In the genomic region with DNA sequence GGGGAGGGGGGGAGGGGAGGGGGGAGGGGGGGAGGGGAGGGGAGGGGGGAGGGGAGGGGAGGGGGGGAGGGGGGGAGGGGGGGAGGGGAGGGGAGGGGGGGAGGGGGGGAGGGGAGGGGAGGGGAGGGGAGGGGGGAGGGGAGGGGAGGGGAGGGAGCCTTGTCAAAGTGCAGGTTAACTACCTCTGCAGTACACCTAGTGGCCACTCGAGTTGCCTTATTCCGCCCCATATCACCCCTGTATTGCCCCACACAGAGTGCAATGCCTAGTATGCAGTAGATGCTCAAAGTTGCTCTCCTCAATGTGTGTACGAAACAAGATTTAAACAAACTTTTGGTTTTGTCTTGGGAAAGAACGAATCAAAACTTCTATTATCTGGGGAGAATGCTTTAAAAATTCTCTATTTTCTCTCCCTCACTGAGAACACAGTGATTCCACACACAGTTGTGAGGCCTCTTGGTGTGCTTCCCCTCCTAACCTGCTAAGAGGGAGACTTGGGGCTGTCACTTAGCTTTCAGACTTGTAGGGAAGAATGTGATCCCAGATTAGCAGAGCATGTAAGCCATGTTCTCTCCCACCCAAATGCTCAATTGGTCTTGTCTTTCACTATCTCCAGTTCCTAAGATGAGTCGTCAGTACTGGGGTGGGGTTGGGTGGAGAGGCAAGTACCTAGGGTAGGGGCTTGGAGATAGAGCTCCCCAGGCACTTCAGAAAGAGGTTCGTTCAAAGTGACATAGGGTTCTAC, we compare ENCODE assay signal across 14 cellular contexts.
DNase-seq lines count a peak whose midpoint lies in the region; ATAC-seq and TF ChIP-seq lines count a peak whose summit lies in the region.
"Had no signal": no experiment of that assay in that cellular context is flagged by ENCODE, and none has a peak within 500 bp of the region (broad histone marks: within the 10 kb centered on the region; RNA-seq: fewer than 3 reads in every experiment).

No MANE protein-coding gene starts in this region.

- no peaks in the 10 kb centered on the region for H3K79me2 ChIP-seq in H9 (ENCODE audit: insufficient read depth, low read length)

- no peak overlapping the region for H3K4me3 Mint-ChIP-seq in H9
- H3K4me3 Mint-ChIP-seq in memory B cell = no peak overlapping the region
- H3K4me3 Mint-ChIP-seq: activated B cell treated with CpG ODN at 0.5 μM for 24 hours; CD8-positive, alpha-beta memory T cell had no signal

- H3K56ac ChIP-seq in H9 (ENCODE audit: insufficient read length, low read depth, low read length) = no peak overlapping the region

- no peak overlapping the region for H4K5ac ChIP-seq in H9 (ENCODE audit: insufficient read length, low read depth, low read length)

- no peak for ATAC-seq in memory B cell (ENCODE audit: low read depth)
- no peak for ATAC-seq in HG03039 (IDR thresholded peaks at IDR 0.05; ENCODE audit: unreplicated experiment)

- H3K79me1 ChIP-seq in H9 (ENCODE audit: insufficient read depth, low read depth, low read length, poor library complexity, severe bottlenecking) = no peaks in the 10 kb centered on the region

- no peaks in the 10 kb centered on the region for H3K27me3 ChIP-seq in H9 (ENCODE audit: insufficient read depth, low read length)

- DNase-seq in Daoy (ENCODE audit: low read depth) (peak; percentile 30), H9 (peak; percentile 31), RPMI7951 (ENCODE audit: low read depth) (peak; percentile 49), memory B cell (ENCODE audit: low spot score in 2 of 2) (no peak), NCI-H748 (lab: John Stamatoyannopoulos, UW; ENCODE audit: unreplicated experiment) (no peak), T-helper 9 cell (no peak)
- DNase-seq in stimulated activated CD8-positive, alpha-beta memory T cell treated with anti-CD3 and anti-CD28 coated beads, Interleukin-4, amount 100 ng/mL, for 48 hours = no peak
- DNase-seq: activated B cell treated with CpG ODN at 0.5 μM for 24 hours; CD8-positive, alpha-beta memory T cell; GOT3; NCI-H1092 had no signal

- H3K36me3 Mint-ChIP-seq in H9 (ENCODE audit: insufficient read depth in 1 of 3, low read depth in 3 of 3) (peaks cover 0 to 8% (median 0%) of the 10 kb centered on the region in 3 experiments; a peak in 2 of 7 replicates), memory B cell (no peaks in the 10 kb centered on the region)

- H3K14ac ChIP-seq in H9 (ENCODE audit: insufficient read depth, low read length) = no peak overlapping the region

- no peaks in the 10 kb centered on the region for H3K23me2 ChIP-seq in H9 (ENCODE audit: insufficient read length, low read depth, low read length, poor library complexity, severe bottlenecking)

- H3T11ph ChIP-seq in H9 (ENCODE audit: low read length) = no peak overlapping the region

- H4K8ac ChIP-seq in H9 (replicated peaks; ENCODE audit: insufficient read length, low read depth, low read length) = no peak overlapping the region

- H4K91ac ChIP-seq in H9 (ENCODE audit: insufficient read length, low read depth, low read length) = no peak overlapping the region

- WGBS in H9 (ENCODE audit: extremely low coverage, insufficient read length, low lambda C conversion rate) = no CpG with 5 or more reads among the region's 6 CpGs

- H3K9ac ChIP-seq in H9 (ENCODE audit: extremely low read depth, insufficient read length, low read length) = no peak overlapping the region

- H3K9me3 Mint-ChIP-seq in H9 (peaks cover 9 to 12% of the 10 kb centered on the region in 2 experiments), memory B cell (no peaks in the 10 kb centered on the region)
- H3K9me3 Mint-ChIP-seq: activated B cell treated with CpG ODN at 0.5 μM for 24 hours; CD8-positive, alpha-beta memory T cell had no signal

- no peak for TF ChIP-seq CTCF in H9 (conservative IDR thresholded peaks at IDR 0.05)

- peak overlapping the region; percentile 57 for H2BK12ac ChIP-seq in H9 (ENCODE audit: insufficient read length, low read depth, low read length)

- no peak overlapping the region for H3K27ac ChIP-seq in H9 (ENCODE audit: insufficient read length, low read depth, low read length)
- H3K27ac ChIP-seq: neutrophil had no signal

- H3K4me1 Mint-ChIP-seq in H9 = peaks cover 10 to 16% of the 10 kb centered on the region in 2 experiments
- no peaks in the 10 kb centered on the region for H3K4me1 Mint-ChIP-seq in memory B cell

- H3K18ac ChIP-seq in H9 (ENCODE audit: insufficient read length, low read depth, low read length) = no peak overlapping the region

- H3K27me3 Mint-ChIP-seq in H9 (ENCODE audit: low read depth) = peaks cover 2% of the 10 kb centered on the region; the same call in 1 of the 2 replicates
- peaks cover 13% of the 10 kb centered on the region for H3K27me3 Mint-ChIP-seq in memory B cell
- H3K27me3 Mint-ChIP-seq: activated B cell treated with CpG ODN at 0.5 μM for 24 hours had no signal

- no peak overlapping the region for H2AFZ ChIP-seq in H9 (ENCODE audit: low read length)

- peaks cover 4% of the 10 kb centered on the region; the same call in 1 of the 2 replicates for H3K4me1 ChIP-seq in H9 (ENCODE audit: insufficient read depth, low read length)

- no peak overlapping the region for H3K27ac Mint-ChIP-seq in H9
- H3K27ac Mint-ChIP-seq in memory B cell = peak overlapping the region; percentile 55
- H3K27ac Mint-ChIP-seq: activated B cell treated with CpG ODN at 0.5 μM for 24 hours had no signal

- H2BK120ac ChIP-seq in H9 (ENCODE audit: low read depth, low read length, poor library complexity, severe bottlenecking) = no peak overlapping the region

- H2AK5ac ChIP-seq in H9 (ENCODE audit: insufficient read length, low read length) = no peak overlapping the region

- H3K4ac ChIP-seq in H9 (ENCODE audit: low read depth, low read length) = no peak overlapping the region

- no peak overlapping the region for H2BK20ac ChIP-seq in H9 (ENCODE audit: low read depth, low read length, poor library complexity, severe bottlenecking)

- H3K4me2 ChIP-seq in H9 (ENCODE audit: insufficient read depth, insufficient read length, low read length) = no peak overlapping the region
- H3K4me2 ChIP-seq: smooth muscle cell had no signal

- no peak overlapping the region for H3K23ac ChIP-seq in H9 (ENCODE audit: insufficient read length, low read depth, low read length)

- no peaks in the 10 kb centered on the region for H4K20me1 ChIP-seq in H9 (ENCODE audit: control insufficient read depth, insufficient read depth, insufficient read length)

- no peaks in the 10 kb centered on the region for H3K9me3 ChIP-seq in H9 (ENCODE audit: control insufficient read depth, low read depth, low read length)
- H3K9me3 ChIP-seq: neutrophil had no signal

- no peak overlapping the region for H2BK5ac ChIP-seq in H9 (ENCODE audit: insufficient read length, low read length)

- no peak overlapping the region for H2BK15ac ChIP-seq in H9 (ENCODE audit: low read depth, low read length)

Comparison
In these comparisons a context has a peak if more than half of its experiments do, and no peak if none do; other contexts are left out.
1. DNase-seq: peak in Daoy (single experiment), H9 (single experiment) and RPMI7951 (single experiment); none in memory B cell (0 of 2), stimulated activated CD8-positive, alpha-beta memory T cell treated with anti-CD3 and anti-CD28 coated beads, Interleukin-4, amount 100 ng/mL, for 48 hours (single experiment), NCI-H748 (single experiment) and T-helper 9 cell (single experiment).